22 cellular contexts compared by ENCODE assay signal in genomic region chr10:102175415-102175814, GRCh38. TPM values are rescaled to one million over a fixed set of nuclear protein-coding genes. Genes with fewer than 3 reads are reported as not detected.
DNase-seq lines count a peak whose midpoint lies in the region; ATAC-seq, FAIRE-seq and TF ChIP-seq lines count a peak whose summit lies in the region.
"Had no signal": no experiment of that assay in that cellular context is flagged by ENCODE, and none has a peak within 500 bp of the region (broad histone marks: within the 10 kb centered on the region; RNA-seq: fewer than 3 reads in every experiment).

No MANE protein-coding gene starts in this region.

- peaks cover 0 to 1% of the 10 kb centered on the region in 2 donors for H3K4me1 Mint-ChIP-seq in effector memory CD8-positive, alpha-beta T cell (ENCODE audit: low read depth in 2 of 2)
- H3K4me1 Mint-ChIP-seq: activated CD4-positive, alpha-beta T cell treated with anti-CD3 and anti-CD28 coated beads for 36 hours; endodermal cell had no signal

- H3K27me3 Mint-ChIP-seq in effector memory CD8-positive, alpha-beta T cell = peaks cover 21 to 38% of the 10 kb centered on the region in 2 donors

- no peaks in the 10 kb centered on the region for H3K79me2 ChIP-seq in K562 (ENCODE audit: control insufficient read depth, insufficient read depth, low read length)

- no peaks in the 10 kb centered on the region for H3K27me3 ChIP-seq in K562 (ENCODE audit: control insufficient read depth in 2 of 2, insufficient read depth in 2 of 2, low read length in 2 of 2)
- H3K27me3 ChIP-seq: right atrium auricular region had no signal

- TF ChIP-seq EP300 in K562 (IDR thresholded peaks at IDR 0.05; ENCODE audit: low read length) = no peak

- H3K27ac Mint-ChIP-seq in effector memory CD8-positive, alpha-beta T cell = peak overlapping the region in 1 of 2 donors; percentile 67
- H3K27ac Mint-ChIP-seq: activated CD4-positive, alpha-beta T cell treated with anti-CD3 and anti-CD28 coated beads for 36 hours; activated naive CD4-positive, alpha-beta T cell treated with anti-CD3 and anti-CD28 coated beads for 36 hours; endodermal cell had no signal

- H3K27ac ChIP-seq in K562 (ENCODE audit: extremely low read depth, low read depth, low read length) (no peak overlapping the region), RWPE1 (no peak overlapping the region)
- H3K27ac ChIP-seq: neutrophil, right atrium auricular region, suprapubic skin had no signal

- no peak for TF ChIP-seq POLR2A in K562 (conservative IDR thresholded peaks at IDR 0.05)

- no peak for TF ChIP-seq RAD21 in K562 (CRISPR knock-in tag; conservative IDR thresholded peaks at IDR 0.05 in 1 of 2, IDR thresholded peaks at IDR 0.05 in 1 of 2)

- H3K4me3 Mint-ChIP-seq in effector memory CD8-positive, alpha-beta T cell = no peak overlapping the region
- H3K4me3 Mint-ChIP-seq: activated CD4-positive, alpha-beta T cell treated with anti-CD3 and anti-CD28 coated beads for 36 hours; activated naive CD4-positive, alpha-beta T cell treated with anti-CD3 and anti-CD28 coated beads for 36 hours; endodermal cell had no signal

- TF ChIP-seq CTCF in AG09309 (IDR thresholded peaks at IDR 0.05; ENCODE audit: control insufficient read depth, insufficient read depth, low read depth, low read length, missing control alignments) (no peak), K562 (IDR thresholded peaks at IDR 0.05 in 2 of 3, conservative IDR thresholded peaks at IDR 0.05 in 1 of 3; ENCODE audit: insufficient read depth in 2 of 3, low read depth in 1 of 3, low read length in 3 of 3) (no peak), RWPE1 (conservative IDR thresholded peaks at IDR 0.05; ENCODE audit: low read depth) (no peak)

- DNase-seq in AG09309 (ENCODE audit: low read depth) = peak; percentile 18
- DNase-seq in HCEC 1CT = peak; percentile 77
- no peak for DNase-seq in K562 (ENCODE audit: extremely low read depth in 1 of 4, low spot score in 3 of 4)
- DNase-seq in left kidney (ENCODE audit: low read depth, low spot score) = peak; percentile 4
- DNase-seq in RWPE1 (ENCODE audit: low spot score) = no peak
- no peak for DNase-seq in effector memory CD8-positive, alpha-beta T cell
- DNase-seq: activated CD4-positive, alpha-beta T cell treated with anti-CD3 and anti-CD28 coated beads for 36 hours; activated naive CD4-positive, alpha-beta T cell treated with anti-CD3 and anti-CD28 coated beads for 36 hours; activated T-cell treated with anti-CD3 and anti-CD28 coated beads for 4 hours; endodermal cell; NCI-H2081 treated with DMSO at 0.1 percent for 48 hours; NK-92 treated with Interleukin-12 subunit alpha and Interleukin-12 subunit beta, amount 100 ng/mL, for 24 hours; stimulated activated CD4-positive, alpha-beta T cell treated with anti-CD3 and anti-CD28 coated beads, Interleukin-1b, Interleukin-23, amount 100 ng/mL, for 48 hours had no signal

- H3K4me3 ChIP-seq in AG09309 (ENCODE audit: control insufficient read depth, low read depth, low read length) (no peak overlapping the region), K562 (no peak overlapping the region)
- H3K4me3 ChIP-seq: HAP-1, right atrium auricular region, suprapubic skin had no signal

- no peaks in the 10 kb centered on the region for H4K20me1 ChIP-seq in K562 (replicated peaks; ENCODE audit: control insufficient read depth, insufficient read depth, low read length)

- BruUV-seq in K562 (replicated peaks; lab: Mats Ljungman, UMichigan) = no TSS peak

- no peaks in the 10 kb centered on the region for H3K4me1 ChIP-seq in K562 (replicated peaks in 1 of 2; ENCODE audit: control insufficient read depth in 2 of 2, insufficient read depth in 2 of 2, low read length in 2 of 2)
- H3K4me1 ChIP-seq: HAP-1, right atrium auricular region, suprapubic skin had no signal

- in situ Hi-C loops in K562 (cut with MboI) = no loop called here

- CTCF ChIA-PET in K562 (lab: Yijun Ruan, JAX; ENCODE audit: low intra/inter-chr PET ratio) = no interaction called here
- CTCF ChIA-PET in RWPE1 (lab: Yijun Ruan, JAX) = no interaction called here

- no peaks in the 10 kb centered on the region for H3K9me1 ChIP-seq in K562 (ENCODE audit: control insufficient read depth, insufficient read depth, low read length)

- ATAC-seq in K562 (no peak), HG03139 (IDR thresholded peaks at IDR 0.05; ENCODE audit: unreplicated experiment) (no peak), GM21825 (IDR thresholded peaks at IDR 0.05; ENCODE audit: unreplicated experiment) (no peak)
- ATAC-seq in effector memory CD8-positive, alpha-beta T cell (replicated peaks) = no peak
- ATAC-seq: activated CD4-positive, alpha-beta T cell treated with anti-CD3 and anti-CD28 coated beads for 36 hours; Right ventricle myocardium inferior had no signal

- H2AFZ ChIP-seq in K562 (ENCODE audit: low read depth, low read length) = peak overlapping the region; percentile 68; the same call in 1 of the 2 replicates

- WGBS in K562 (ENCODE audit: insufficient coverage, low coverage, missing lambda C conversion rate) = 15% methylated on average over 4 of the region's 4 CpGs

- FAIRE-seq in K562 (lab: Jason Lieb, UNC) = no peak
- FAIRE-seq: islet of Langerhans had no signal

- POLR2A ChIA-PET in K562 (lab: Yijun Ruan, JAX) (no interaction called here), RWPE1 (lab: Yijun Ruan, JAX; ENCODE audit: low non-redundant PET) (no interaction called here)

- H3K9ac ChIP-seq in K562 (ENCODE audit: insufficient read depth in 1 of 2, low read depth in 2 of 2, low read length in 2 of 2) = no peak overlapping the region

- no peaks in the 10 kb centered on the region for H3K36me3 ChIP-seq in K562 (ENCODE audit: control insufficient read depth, insufficient read depth, low read length)
- H3K36me3 ChIP-seq: HAP-1, neutrophil, right atrium auricular region, suprapubic skin had no signal

- no peaks in the 10 kb centered on the region for H3K36me3 Mint-ChIP-seq in effector memory CD8-positive, alpha-beta T cell (ENCODE audit: insufficient read depth)

- H3K4me2 ChIP-seq in K562 (ENCODE audit: insufficient read depth, low read length) = no peak overlapping the region

- H3K9me3 ChIP-seq in K562 (replicated peaks; ENCODE audit: control insufficient read depth, insufficient read depth, low read depth, low read length) = no peaks in the 10 kb centered on the region
- H3K9me3 ChIP-seq: HAP-1, neutrophil, right atrium auricular region, suprapubic skin had no signal

- intact Hi-C loops in K562 (cut with micrococcal nuclease) = no loop called here

- no peaks in the 10 kb centered on the region for H3K9me3 Mint-ChIP-seq in effector memory CD8-positive, alpha-beta T cell
- H3K9me3 Mint-ChIP-seq: activated naive CD4-positive, alpha-beta T cell treated with anti-CD3 and anti-CD28 coated beads for 36 hours; endodermal cell had no signal

RNA-seq across cellular contexts. Expression of gene NOLC1, which starts 23.2 kb away (rescaled TPM):
- 57.7 and 71.1 TPM in 2 replicates for total RNA-seq in K562 (2011; cell fraction: chromatin; rRNA removed; ENCODE audit: low replicate concordance)
- 38.7 and 40.0 TPM in 2 replicates for total RNA-seq in K562 (2011; cell fraction: nucleolus; rRNA removed)
- total RNA-seq in K562 (2011; cell fraction: nucleoplasm; rRNA removed) = 43.8 and 54.6 TPM in 2 replicates
- total RNA-seq in K562 (2014; rRNA removed) (165 TPM in 2 replicates), K562 (2014; rRNA removed; fragmentation: Illumina TruSeq; extraction: Trizol) (134 and 144 TPM in 2 replicates), K562 (2015; rRNA removed; fragmentation: Illumina TruSeq; extraction: Trizol) (130 and 142 TPM in 2 replicates), K562 (2021) (153 and 170 TPM in 2 replicates)
- polyA plus RNA-seq in K562 (2011; rRNA removed) (133 and 201 TPM in 2 replicates), K562 (2014; fragmentation: Illumina TruSeq; extraction: Trizol) (262 and 310 TPM in 2 replicates), K562 (2014; fragmentation: Nextera tagmentation; extraction: Ambion mirVana) (100 to 1,000 TPM; 102 to 165 TPM), K562 (2014; rRNA removed) (158 and 169 TPM in 2 replicates)
- polyA plus RNA-seq in K562 (2011; cell fraction: cytosol; rRNA removed) = 89.5 and 95.0 TPM in 2 replicates
- polyA plus RNA-seq in K562 (2011; cell fraction: nucleus; rRNA removed) = 69.8 and 74.0 TPM in 2 replicates
- polyA plus RNA-seq in K562 (2012) = 61.8 and 129 TPM in 2 replicates
- polyA minus RNA-seq in K562 (2011; rRNA and poly(A)+ RNA removed) = 205 and 242 TPM in 2 replicates
- polyA minus RNA-seq in K562 (2011; cell fraction: cytosol; rRNA and poly(A)+ RNA removed) = 72.9 and 103 TPM in 2 replicates
- 13.9 and 24.5 TPM in 2 replicates for polyA minus RNA-seq in K562 (2011; cell fraction: nucleus; rRNA and poly(A)+ RNA removed)

RNA-seq across cellular contexts. Expression of gene PPRC1, which starts 42.6 kb away (rescaled TPM):
- 77.8 and 159 TPM in 2 replicates for total RNA-seq in K562 (2011; cell fraction: chromatin; rRNA removed; ENCODE audit: low replicate concordance)
- total RNA-seq in K562 (2011; cell fraction: nucleolus; rRNA removed) = 67.4 and 76.5 TPM in 2 replicates
- total RNA-seq in K562 (2011; cell fraction: nucleoplasm; rRNA removed) = 77.6 and 87.0 TPM in 2 replicates
- total RNA-seq in K562 (2014; rRNA removed) = 11.8 and 16.8 TPM in 2 replicates
- 13.4 and 16.2 TPM in 2 replicates for total RNA-seq in K562 (2014; rRNA removed; fragmentation: Illumina TruSeq; extraction: Trizol)
- 16.2 and 17.0 TPM in 2 replicates for total RNA-seq in K562 (2015; rRNA removed; fragmentation: Illumina TruSeq; extraction: Trizol)
- 43.1 and 44.0 TPM in 2 replicates for total RNA-seq in K562 (2021)
- polyA plus RNA-seq in K562 (2011; rRNA removed) = 13.6 and 21.6 TPM in 2 replicates
- polyA plus RNA-seq in K562 (2011; cell fraction: cytosol; rRNA removed) = 13.9 and 15.5 TPM in 2 replicates
- 46.7 and 61.2 TPM in 2 replicates for polyA plus RNA-seq in K562 (2011; cell fraction: nucleus; rRNA removed)
- polyA plus RNA-seq in K562 (2012) = 19.6 and 31.0 TPM in 2 replicates
- polyA plus RNA-seq in K562 (2014; fragmentation: Illumina TruSeq; extraction: Trizol) = 44.0 and 47.1 TPM in 2 replicates
- polyA plus RNA-seq in K562 (2014; fragmentation: Nextera tagmentation; extraction: Ambion mirVana) = 1 to 10 TPM; 8.5 to 9.0 TPM
- polyA plus RNA-seq in K562 (2014; rRNA removed) = 24.1 and 27.4 TPM in 2 replicates
- polyA minus RNA-seq in K562 (2011; rRNA and poly(A)+ RNA removed) = 25.9 and 29.7 TPM in 2 replicates
- 27.4 and 28.0 TPM in 2 replicates for polyA minus RNA-seq in K562 (2011; cell fraction: cytosol; rRNA and poly(A)+ RNA removed)
- 22.3 and 23.7 TPM in 2 replicates for polyA minus RNA-seq in K562 (2011; cell fraction: nucleus; rRNA and poly(A)+ RNA removed)

RNA-seq across cellular contexts. Expression of gene ELOVL3, which starts 50.7 kb away (rescaled TPM):
- total RNA-seq in K562 (2011; cell fraction: chromatin; rRNA removed; ENCODE audit: low replicate concordance) = 0.32 and 1.4 TPM in 2 replicates
- total RNA-seq in K562 (2011; cell fraction: nucleolus; rRNA removed) = 1.5 and 1.6 TPM in 2 replicates
- total RNA-seq in K562 (2011; cell fraction: nucleoplasm; rRNA removed) = 1.6 and 2.0 TPM in 2 replicates
- total RNA-seq in K562 (2014; rRNA removed) = 0.32 and 1.3 TPM in 2 replicates
- total RNA-seq in K562 (2014; rRNA removed; fragmentation: Illumina TruSeq; extraction: Trizol) = 0.87 and 1.3 TPM in 2 replicates
- total RNA-seq in K562 (2015; rRNA removed; fragmentation: Illumina TruSeq; extraction: Trizol) = 0.75 and 0.87 TPM in 2 replicates
- 0.86 and 1.2 TPM in 2 replicates for total RNA-seq in K562 (2021)
- polyA plus RNA-seq in K562 (2011; rRNA removed) = 1.9 and 3.0 TPM in 2 replicates
- polyA plus RNA-seq in K562 (2011; cell fraction: cytosol; rRNA removed) = 2.1 and 2.9 TPM in 2 replicates
- 0.69 and 1.2 TPM in 2 replicates for polyA plus RNA-seq in K562 (2011; cell fraction: nucleus; rRNA removed)
- polyA plus RNA-seq in K562 (2012) = 0.47 and 0.51 TPM in 2 replicates
- 1.3 and 1.5 TPM in 2 replicates for polyA plus RNA-seq in K562 (2014; fragmentation: Illumina TruSeq; extraction: Trizol)
- 1 to 10 TPM; 2.5 to 3.3 TPM for polyA plus RNA-seq in K562 (2014; fragmentation: Nextera tagmentation; extraction: Ambion mirVana)
- polyA plus RNA-seq in K562 (2014; rRNA removed) = 0.86 and 1.3 TPM in 2 replicates
- 0.84 and 1.1 TPM in 2 replicates for polyA minus RNA-seq in K562 (2011; rRNA and poly(A)+ RNA removed)
- polyA minus RNA-seq in K562 (2011; cell fraction: cytosol; rRNA and poly(A)+ RNA removed) = not detected in 2 replicates
- polyA minus RNA-seq in K562 (2011; cell fraction: nucleus; rRNA and poly(A)+ RNA removed) = 0.13 and 1.1 TPM in 2 replicates
- total RNA-seq: activated naive CD4-positive, alpha-beta T cell treated with anti-CD3 and anti-CD28 coated beads for 36 hours; endodermal cell; Right ventricle myocardium inferior; T-helper 2 cell treated with Interferon-gamma antibody and Interleukin-4, amounts not matched to agents 100 ng/mL and 5 ng/mL, for 36 hours had no signal

RNA-seq across cellular contexts. Expression of gene LDB1, which starts 55.2 kb away (rescaled TPM):
- 255 and 520 TPM in 2 replicates for total RNA-seq in K562 (2011; cell fraction: chromatin; rRNA removed; ENCODE audit: low replicate concordance)
- 309 and 317 TPM in 2 replicates for total RNA-seq in K562 (2011; cell fraction: nucleolus; rRNA removed)
- total RNA-seq in K562 (2011; cell fraction: nucleoplasm; rRNA removed) = 210 and 273 TPM in 2 replicates
- total RNA-seq in K562 (2014; rRNA removed) (73.2 and 86.2 TPM in 2 replicates), K562 (2014; rRNA removed; fragmentation: Illumina TruSeq; extraction: Trizol) (46.5 and 57.1 TPM in 2 replicates), K562 (2015; rRNA removed; fragmentation: Illumina TruSeq; extraction: Trizol) (105 and 107 TPM in 2 replicates), K562 (2021) (120 and 136 TPM in 2 replicates)
- polyA plus RNA-seq in K562 (2011; rRNA removed) (137 and 167 TPM in 2 replicates), K562 (2014; fragmentation: Illumina TruSeq; extraction: Trizol) (133 and 137 TPM in 2 replicates), K562 (2014; fragmentation: Nextera tagmentation; extraction: Ambion mirVana) (1 to 10 TPM; 1.9 TPM), K562 (2014; rRNA removed) (111 and 117 TPM in 2 replicates)
- 165 and 219 TPM in 2 replicates for polyA plus RNA-seq in K562 (2011; cell fraction: cytosol; rRNA removed)
- polyA plus RNA-seq in K562 (2011; cell fraction: nucleus; rRNA removed) = 807 and 1,010 TPM in 2 replicates
- 90.4 and 133 TPM in 2 replicates for polyA plus RNA-seq in K562 (2012)
- polyA minus RNA-seq in K562 (2011; rRNA and poly(A)+ RNA removed) = 102 and 187 TPM in 2 replicates
- 80.4 and 97.7 TPM in 2 replicates for polyA minus RNA-seq in K562 (2011; cell fraction: cytosol; rRNA and poly(A)+ RNA removed)
- 105 and 141 TPM in 2 replicates for polyA minus RNA-seq in K562 (2011; cell fraction: nucleus; rRNA and poly(A)+ RNA removed)

Comparison
In these comparisons a context has a peak if more than half of its experiments do, and no peak if none do; other contexts are left out.
1. DNase-seq: peak in AG09309 (single experiment), HCEC 1CT (single experiment) and left kidney (single experiment); none in K562 (0 of 4), RWPE1 (single experiment) and effector memory CD8-positive, alpha-beta T cell (0 of 3).